6 cellular contexts compared by ENCODE assay signal in the genomic region with DNA sequence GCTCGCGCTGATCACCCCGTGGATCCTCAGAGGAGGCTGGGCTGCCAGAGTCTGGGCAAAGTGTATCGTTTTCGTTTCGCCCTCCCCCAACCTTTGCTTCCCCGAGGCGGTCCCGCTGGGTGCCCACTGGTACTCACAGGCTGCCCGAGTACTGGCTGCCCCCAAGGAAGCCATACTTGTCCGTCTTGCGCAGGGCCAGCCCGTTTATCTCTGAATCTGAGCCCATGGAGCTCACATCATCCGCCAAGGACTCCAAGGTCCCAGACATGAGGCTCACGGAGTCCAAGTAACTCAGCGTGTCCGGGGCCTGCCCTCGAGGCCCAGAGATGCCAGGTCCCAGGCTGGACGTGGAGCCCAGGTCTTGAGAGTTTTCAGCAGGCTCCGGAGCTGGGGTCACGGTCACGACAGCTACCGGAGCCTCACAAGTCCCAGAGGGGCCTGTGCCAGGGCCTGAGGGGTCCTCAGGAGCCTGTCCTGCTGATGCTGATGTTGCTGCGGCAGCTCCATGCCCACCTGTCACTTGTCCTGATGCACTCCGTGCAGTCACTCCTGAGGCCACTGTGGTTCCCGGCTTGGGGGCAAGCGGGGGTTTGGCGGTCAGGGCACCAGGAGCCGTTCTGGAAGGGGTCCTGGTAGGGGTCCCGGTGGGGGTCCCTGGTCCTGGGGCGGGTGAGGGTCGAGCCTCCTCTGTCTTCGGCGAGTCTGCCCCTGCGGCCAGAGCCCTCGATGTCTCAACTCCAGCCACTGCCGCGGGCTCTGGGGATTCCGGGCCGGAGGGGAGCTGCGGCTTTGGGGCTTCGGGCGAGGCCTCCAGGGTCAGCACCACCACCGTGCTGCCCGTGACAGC. TPM values are rescaled to one million over a fixed set of nuclear protein-coding genes. Genes with fewer than 3 reads are reported as not detected.
A peak's percentile ranks its signal among the peaks of the same experiment; 100 is the strongest.
DNase-seq lines count a peak whose midpoint lies in the region; ATAC-seq and TF ChIP-seq lines count a peak whose summit lies in the region.

No MANE protein-coding gene starts in this region.

- H3K4me3 ChIP-seq in MG63 (peak overlapping the region; percentile 80), ovary (peak overlapping the region; percentile 72)

- no peak for ATAC-seq in HG02840 (IDR thresholded peaks at IDR 0.05; ENCODE audit: low FRiP score, unreplicated experiment)

- H3K9me3 ChIP-seq in MG63 (no peaks in the 10 kb centered on the region), ovary (no peaks in the 10 kb centered on the region)

- peak overlapping the region; percentile 62 for H3K27ac ChIP-seq in caudate nucleus (ENCODE audit: low read depth, low read length)
- H3K27ac ChIP-seq in ovary, result peak overlapping the region; percentile 67 to 81

- H3K4me1 ChIP-seq in ovary (ENCODE audit: insufficient read depth), result peaks cover 6% of the 10 kb centered on the region

- H3K36me3 ChIP-seq in MG63 (peaks cover 40% of the 10 kb centered on the region), ovary (no peaks in the 10 kb centered on the region)

- TF ChIP-seq POLR2A in ovary (IDR thresholded peaks at IDR 0.05), result no peak

- H3K27me3 ChIP-seq in MG63 (no peaks in the 10 kb centered on the region), ovary (no peaks in the 10 kb centered on the region)

- no peak for DNase-seq in MG63
- peak in 2 of 61 donors; percentile 9 to 13 for DNase-seq in caudate nucleus (lab: John Stamatoyannopoulos, UW)
- peak in 2 of 5 donors; percentile 32 to 59 for DNase-seq in ovary
- no peak for DNase-seq in OCI-M2 (lab: John Stamatoyannopoulos, UW; ENCODE audit: unreplicated experiment)
- no peak for DNase-seq in NCI-H774 (lab: John Stamatoyannopoulos, UW)

- intact Hi-C loops in ovary (cut with DNase I), result loop anchor here in 1 of 4 donors (5.0 kb wide), 1 partner anchor 38 kb away; a partner anchor contains a TSS

- 0 to 2% (median 1%) methylated on average over 26 to 45 of the region's 45 CpGs for WGBS in ovary, 3 donors

- TF ChIP-seq EP300 in ovary (IDR thresholded peaks at IDR 0.05), result no peak

- TF ChIP-seq CTCF in ovary (IDR thresholded peaks at IDR 0.05), result no peak

RNA-seq across cellular contexts. Expression of a gene that starts 1.0 kb away (rescaled TPM):
- 40.3 and 60.6 TPM in 2 replicates for total RNA-seq in MG63 (2014; rRNA removed; shearing (Covaris generic); ENCODE audit: low replicate concordance)
- total RNA-seq in ovary, result 10 to 100 TPM; 18.4 to 46.9 (median 38.0) TPM
- 10 to 100 TPM; 24.7 to 29.7 TPM for polyA plus RNA-seq in ovary

RNA-seq across cellular contexts. Expression of a gene that starts 5.3 kb away (rescaled TPM):
- total RNA-seq in MG63 (2014; rRNA removed; shearing (Covaris generic); ENCODE audit: low replicate concordance), result not detected in 2 replicates
- total RNA-seq in ovary, result 1 to 10 TPM in 2 of 7 donors, not detected in 5; 1.0 to 1.3 TPM
- polyA plus RNA-seq in ovary, result 1 to 10 TPM in 1 of 2 donors, under 1 TPM in 1; 0.38 to 1.4 TPM

RNA-seq across cellular contexts. Expression of a gene that starts 13.0 kb away (rescaled TPM):
- not detected in 2 replicates for total RNA-seq in MG63 (2014; rRNA removed; shearing (Covaris generic); ENCODE audit: low replicate concordance)
- total RNA-seq in ovary, result 1 to 10 TPM in 6 of 7 donors, under 1 TPM in 1; 0.46 to 8.2 (median 4.4) TPM
- polyA plus RNA-seq in ovary, result 1 to 10 TPM; 1.9 to 3.2 TPM

RNA-seq across cellular contexts. Expression of a gene that starts 14.2 kb away (rescaled TPM):
- total RNA-seq in MG63 (2014; rRNA removed; shearing (Covaris generic); ENCODE audit: low replicate concordance), result 43.8 and 70.0 TPM in 2 replicates
- total RNA-seq in ovary, result 10 to 100 TPM; 29.2 to 68.3 (median 64.7) TPM
- 10 to 100 TPM; 44.1 to 81.7 TPM for polyA plus RNA-seq in ovary

RNA-seq across cellular contexts. Expression of a gene that starts 25.9 kb away (rescaled TPM):
- 17.2 and 19.8 TPM in 2 replicates for total RNA-seq in MG63 (2014; rRNA removed; shearing (Covaris generic); ENCODE audit: low replicate concordance)
- 1 to 10 TPM; 6.2 to 9.8 (median 6.7) TPM for total RNA-seq in ovary
- 1 to 10 TPM; 2.7 to 4.8 TPM for polyA plus RNA-seq in ovary
